ENCODE assay signal across 6 cellular contexts in genomic region chr5:76302661-76303060, GRCh38.
DNase-seq lines count a peak whose midpoint lies in the region; ATAC-seq, FAIRE-seq and TF ChIP-seq lines count a peak whose summit lies in the region.
"Not testable (repeated sequence)": the region's sequence is repeated elsewhere in the genome, so short reads cannot be mapped to it uniquely, and the experiment has no call there.

No MANE protein-coding gene starts in this region.

- peak; percentile 70 for ATAC-seq in body of pancreas
- ATAC-seq in left lobe of liver: peak; percentile 73
- peak; percentile 69 to 82 (median 76) for ATAC-seq in right lobe of liver

- not testable (repeated sequence) for H3K27me3 ChIP-seq in KMS-11 (ENCODE audit: insufficient read depth, low read depth); body of pancreas; right lobe of liver; small intestine (ENCODE audit: control insufficient read depth in 2 of 2, insufficient read depth in 2 of 2, low read length in 2 of 2)

- peak overlapping the region; percentile 89 for H3K27ac ChIP-seq in KMS-11
- H3K27ac ChIP-seq in body of pancreas; small intestine (ENCODE audit: low read depth in 1 of 2, low read length in 1 of 2): not testable (repeated sequence)
- H3K27ac ChIP-seq in right lobe of liver: peak overlapping the region in 2 of 3 donors; percentile 62 to 72

- H3K79me2 ChIP-seq in KMS-11 (ENCODE audit: insufficient read depth, low read depth): not testable (repeated sequence)

- H4K20me1 ChIP-seq in KMS-11 (ENCODE audit: insufficient read depth): not testable (repeated sequence)

- not testable (repeated sequence) for H2AFZ ChIP-seq in KMS-11 (ENCODE audit: low read depth)

- FAIRE-seq in GM12892 (lab: Jason Lieb, UNC) (peak; percentile 81), small intestine (lab: Jason Lieb, UNC) (peak; percentile 30)

- intact Hi-C loops in body of pancreas (cut with DNase I); right lobe of liver (cut with DNase I): not testable (repeated sequence)

- not testable (repeated sequence) for H3K4me2 ChIP-seq in KMS-11

- TF ChIP-seq POLR2A in GM12892 (IDR thresholded peaks at IDR 0.05; ENCODE audit: low read depth, low read length); body of pancreas (IDR thresholded peaks at IDR 0.05); right lobe of liver (IDR thresholded peaks at IDR 0.05): not testable (repeated sequence)

- not testable (repeated sequence) for TF ChIP-seq CTCF in KMS-11 (conservative IDR thresholded peaks at IDR 0.05; ENCODE audit: low read depth, low read length); body of pancreas (IDR thresholded peaks at IDR 0.05); right lobe of liver (IDR thresholded peaks at IDR 0.05)

- not testable (repeated sequence) for H3K4me3 ChIP-seq in KMS-11 (IDR thresholded peaks at IDR 0.05; ENCODE audit: insufficient read depth, low read depth, low read length); body of pancreas; right lobe of liver; small intestine (ENCODE audit: low read depth in 1 of 2, low read length in 2 of 2)

- not testable (repeated sequence) for H3K9ac ChIP-seq in KMS-11

- DNase-seq in GM12892 (ENCODE audit: insufficient read length); body of pancreas; left lobe of liver (ENCODE audit: low spot score); right lobe of liver; small intestine: not testable (repeated sequence)

- not testable (repeated sequence) for H3K9me3 ChIP-seq in body of pancreas; right lobe of liver; small intestine (ENCODE audit: control insufficient read depth, low read depth)

- H3K4me1 ChIP-seq in KMS-11 (ENCODE audit: low read depth, poor library complexity, severe bottlenecking) (peaks cover 99% of the 10 kb centered on the region), body of pancreas (peaks cover 22% of the 10 kb centered on the region), right lobe of liver (peaks cover 0 to 53% (median 12%) of the 10 kb centered on the region in 4 donors)
- H3K4me1 ChIP-seq in small intestine (ENCODE audit: control insufficient read depth in 2 of 2, insufficient read depth in 1 of 2, low read depth in 1 of 2, low read length in 1 of 2): not testable (repeated sequence)

- not testable (repeated sequence) for H3K36me3 ChIP-seq in KMS-11 (ENCODE audit: insufficient read depth); body of pancreas (replicated peaks in 1 of 2; ENCODE audit: insufficient read depth in 1 of 2, low read depth in 2 of 2); right lobe of liver; small intestine (ENCODE audit: control insufficient read depth in 2 of 2, insufficient read depth in 2 of 2, low read length in 2 of 2)
